15 cellular contexts compared by ENCODE assay signal in genomic region chr10:125016611-125017202, GRCh38.
DNase-seq lines count a peak whose midpoint lies in the region; ATAC-seq, FAIRE-seq and TF ChIP-seq lines count a peak whose summit lies in the region.
"Had no signal": no experiment of that assay in that cellular context is flagged by ENCODE, and none has a peak within 500 bp of the region (broad histone marks: within the 10 kb centered on the region; RNA-seq: fewer than 3 reads in every experiment).

No MANE protein-coding gene starts in this region.

- TF ChIP-seq POLR2A in tibial nerve (IDR thresholded peaks at IDR 0.05), result no peak

- H3K36me3 Mint-ChIP-seq in astrocyte (ENCODE audit: low read depth, unreplicated experiment), result peaks cover 27% of the 10 kb centered on the region
- peaks cover 11% of the 10 kb centered on the region for H3K36me3 Mint-ChIP-seq in glutamatergic neuron (ENCODE audit: unreplicated experiment)
- H3K36me3 Mint-ChIP-seq in neural progenitor cell, result peaks cover 40% of the 10 kb centered on the region

- H3K27ac Mint-ChIP-seq in astrocyte (ENCODE audit: unreplicated experiment), result peak overlapping the region; percentile 3
- H3K27ac Mint-ChIP-seq in glutamatergic neuron (ENCODE audit: unreplicated experiment), result peak overlapping the region; percentile 45
- peak overlapping the region; percentile 85 for H3K27ac Mint-ChIP-seq in neural progenitor cell

- H4K20me1 ChIP-seq in astrocyte (ENCODE audit: insufficient read depth, low read length) (peaks cover 100% of the 10 kb centered on the region), neural progenitor cell (ENCODE audit: low read depth) (peaks cover 57% of the 10 kb centered on the region), Karpas-422 (ENCODE audit: insufficient read depth, low read depth, low read length) (no peaks in the 10 kb centered on the region)

- H3K4ac ChIP-seq in neuronal stem cell (ENCODE audit: low read length), result no peak overlapping the region

- H3K18ac ChIP-seq in neuronal stem cell (ENCODE audit: low read length), result no peak overlapping the region

- H3K4me2 ChIP-seq in astrocyte (ENCODE audit: low read length) (no peak overlapping the region), neural progenitor cell (no peak overlapping the region), neuronal stem cell (ENCODE audit: insufficient read depth, low read length, poor library complexity, severe bottlenecking) (no peak overlapping the region), Karpas-422 (ENCODE audit: low read depth, low read length, poor library complexity, severe bottlenecking) (no peak overlapping the region)

- H3K27me3 Mint-ChIP-seq in astrocyte (ENCODE audit: low read depth, unreplicated experiment) (no peaks in the 10 kb centered on the region), glutamatergic neuron (ENCODE audit: unreplicated experiment) (peaks cover 17% of the 10 kb centered on the region), neural progenitor cell (ENCODE audit: insufficient read depth, low read depth) (peaks cover 6% of the 10 kb centered on the region)

- H3K4me1 Mint-ChIP-seq in astrocyte (ENCODE audit: low read depth, unreplicated experiment) (peaks cover 3% of the 10 kb centered on the region), glutamatergic neuron (ENCODE audit: low read depth, unreplicated experiment) (peaks cover 30% of the 10 kb centered on the region), neural progenitor cell (peaks cover 23% of the 10 kb centered on the region)

- H3K27ac ChIP-seq in astrocyte (ENCODE audit: low read depth, low read length) (no peak overlapping the region), neural progenitor cell (no peak overlapping the region), tibial nerve (peak overlapping the region; percentile 51 to 88 (median 78)), neuronal stem cell (replicated peaks; ENCODE audit: low read length) (no peak overlapping the region), Karpas-422 (ENCODE audit: low read length) (no peak overlapping the region)

- no peak overlapping the region for H3K23ac ChIP-seq in neuronal stem cell (ENCODE audit: low read depth, low read length, poor library complexity)

- no peak overlapping the region for H4K91ac ChIP-seq in neuronal stem cell (ENCODE audit: low read depth, low read length, poor library complexity)

- no peak overlapping the region for H2BK12ac ChIP-seq in neuronal stem cell (ENCODE audit: low read length)

- H2BK120ac ChIP-seq in neuronal stem cell (ENCODE audit: low read depth, low read length), result no peak overlapping the region

- H3K4me3 Mint-ChIP-seq in astrocyte (ENCODE audit: unreplicated experiment), result peak overlapping the region; percentile 50
- no peak overlapping the region for H3K4me3 Mint-ChIP-seq in glutamatergic neuron (ENCODE audit: unreplicated experiment)
- peak overlapping the region; percentile 24 for H3K4me3 Mint-ChIP-seq in neural progenitor cell

- no peak for TF ChIP-seq CTCF in astrocyte (IDR thresholded peaks at IDR 0.05; ENCODE audit: insufficient read depth, low read depth, low read length)
- TF ChIP-seq CTCF in glutamatergic neuron (IDR thresholded peaks at IDR 0.05; ENCODE audit: partially characterized antibody, unreplicated experiment), result no peak
- no peak for TF ChIP-seq CTCF in neural progenitor cell (IDR thresholded peaks at IDR 0.05)
- peak in 1 of 5 experiments; percentile 8 for TF ChIP-seq CTCF in tibial nerve (IDR thresholded peaks at IDR 0.05)

- no peaks in the 10 kb centered on the region for H3F3A ChIP-seq in neural progenitor cell (ENCODE audit: low read depth)

- DNase-seq in astrocyte (ENCODE audit: low read depth), result no peak
- no peak for DNase-seq in glutamatergic neuron
- no peak for DNase-seq in neural progenitor cell (ENCODE audit: low spot score)
- peak; percentile 66 to 74 for DNase-seq in tibial nerve (ENCODE audit: low spot score in 2 of 2)
- DNase-seq in neuronal stem cell (ENCODE audit: low spot score), result no peak
- DNase-seq in HT-29 (ENCODE audit: low spot score), result no peak
- DNase-seq in Karpas-422, result no peak
- DNase-seq: Calu3, erythroblast, NCI-H2171, RPMI8226 had no signal

- no peak for FAIRE-seq in astrocyte (lab: Jason Lieb, UNC)
- FAIRE-seq: H1, keratinocyte, TTC549 had no signal

- H3K27me3 ChIP-seq in astrocyte (ENCODE audit: insufficient read depth, low read length) (no peaks in the 10 kb centered on the region), neural progenitor cell (no peaks in the 10 kb centered on the region), tibial nerve (no peaks in the 10 kb centered on the region), neuronal stem cell (ENCODE audit: control insufficient read depth in 3 of 3, insufficient read depth in 3 of 3, low read depth in 1 of 3, low read length in 3 of 3) (no peaks in the 10 kb centered on the region), Karpas-422 (ENCODE audit: low read length) (no peaks in the 10 kb centered on the region)

- no peak overlapping the region for H2BK15ac ChIP-seq in neuronal stem cell (ENCODE audit: low read length)

- no peaks in the 10 kb centered on the region for H3K9me3 ChIP-seq in astrocyte (ENCODE audit: insufficient read depth, low read depth, low read length)
- H3K9me3 ChIP-seq in neural progenitor cell (ENCODE audit: low read depth), result peaks cover 6% of the 10 kb centered on the region
- no peaks in the 10 kb centered on the region for H3K9me3 ChIP-seq in tibial nerve
- peaks cover 19 to 27% of the 10 kb centered on the region in 2 donors for H3K9me3 ChIP-seq in neuronal stem cell (replicated peaks in 1 of 2; ENCODE audit: control insufficient read depth in 2 of 2, insufficient read depth in 1 of 2, low read depth in 1 of 2, low read length in 2 of 2)
- no peaks in the 10 kb centered on the region for H3K9me3 ChIP-seq in Karpas-422 (ENCODE audit: low read length)

- 9 to 15% methylated on average over 14 of the region's 14 CpGs for WGBS in tibial nerve, 2 donors
- no CpG with 5 or more reads among the region's 14 CpGs for WGBS in neuronal stem cell (ENCODE audit: extremely low coverage in 2 of 2, insufficient read length in 2 of 2, insufficient replicate concordance in 1 of 2), 2 donors

- H4K8ac ChIP-seq in neuronal stem cell (ENCODE audit: low read depth, low read length), result no peak overlapping the region

- H2AK5ac ChIP-seq in neuronal stem cell (ENCODE audit: low read depth, low read length), result no peak overlapping the region

- H3K79me1 ChIP-seq in neuronal stem cell (ENCODE audit: low read depth, low read length), result peaks cover 32% of the 10 kb centered on the region

- H3K9ac ChIP-seq in astrocyte (ENCODE audit: low read length) (no peak overlapping the region), neural progenitor cell (no peak overlapping the region), neuronal stem cell (ENCODE audit: low read depth, low read length, poor library complexity) (no peak overlapping the region), Karpas-422 (ENCODE audit: low read length) (no peak overlapping the region)

- H3K14ac ChIP-seq in neuronal stem cell (ENCODE audit: low read length), result no peak overlapping the region

- H2AFZ ChIP-seq in astrocyte (ENCODE audit: low read depth, low read length) (no peak overlapping the region), neural progenitor cell (replicated peaks) (no peak overlapping the region), neuronal stem cell (ENCODE audit: low read length) (no peak overlapping the region), Karpas-422 (ENCODE audit: low read length) (no peak overlapping the region)

- H3K36me3 ChIP-seq in astrocyte (ENCODE audit: insufficient read depth, low read length), result no peaks in the 10 kb centered on the region
- no peaks in the 10 kb centered on the region for H3K36me3 ChIP-seq in neural progenitor cell
- H3K36me3 ChIP-seq in tibial nerve, result no peaks in the 10 kb centered on the region
- H3K36me3 ChIP-seq in neuronal stem cell (replicated peaks in 1 of 2; ENCODE audit: control insufficient read depth in 2 of 2, insufficient read depth in 2 of 2, low read length in 2 of 2), result peaks cover 16 to 72% of the 10 kb centered on the region in 2 donors
- H3K36me3 ChIP-seq in Karpas-422 (ENCODE audit: insufficient read depth, low read length), result no peaks in the 10 kb centered on the region

- no peak overlapping the region for H2BK5ac ChIP-seq in neuronal stem cell (ENCODE audit: low read length)

- H3K4me3 ChIP-seq in astrocyte (ENCODE audit: insufficient read depth, low read depth, low read length), result no peak overlapping the region
- H3K4me3 ChIP-seq in neural progenitor cell, result no peak overlapping the region
- no peak overlapping the region for H3K4me3 ChIP-seq in tibial nerve
- no peak overlapping the region for H3K4me3 ChIP-seq in neuronal stem cell (ENCODE audit: low read length in 2 of 2)
- no peak overlapping the region for H3K4me3 ChIP-seq in Karpas-422 (ENCODE audit: low read length)

- ATAC-seq in HG02840 (IDR thresholded peaks at IDR 0.05; ENCODE audit: low FRiP score, unreplicated experiment), result no peak

- no peaks in the 10 kb centered on the region for H3K4me1 ChIP-seq in astrocyte (ENCODE audit: insufficient read depth, low read length)
- H3K4me1 ChIP-seq in neural progenitor cell, result peaks cover 8% of the 10 kb centered on the region
- H3K4me1 ChIP-seq in tibial nerve, result peaks cover 3 to 62% (median 41%) of the 10 kb centered on the region in 4 donors
- peaks cover 0 to 4% of the 10 kb centered on the region in 2 donors for H3K4me1 ChIP-seq in neuronal stem cell (ENCODE audit: control insufficient read depth in 2 of 2, insufficient read depth in 1 of 2, low read depth in 1 of 2, low read length in 2 of 2)
- no peaks in the 10 kb centered on the region for H3K4me1 ChIP-seq in Karpas-422 (ENCODE audit: low read length)

- TF ChIP-seq EP300 in tibial nerve (IDR thresholded peaks at IDR 0.05), result peak; percentile 76 to 78

- H3K79me2 ChIP-seq in astrocyte (ENCODE audit: insufficient read depth, low read length) (peaks cover 92% of the 10 kb centered on the region), neural progenitor cell (ENCODE audit: low read depth) (peaks cover 93% of the 10 kb centered on the region), Karpas-422 (ENCODE audit: low read length) (no peaks in the 10 kb centered on the region)

- no peaks in the 10 kb centered on the region for H3K9me2 ChIP-seq in Karpas-422 (replicated peaks; ENCODE audit: insufficient read depth, low read length)

- no peaks in the 10 kb centered on the region for H3K9me3 Mint-ChIP-seq in astrocyte (ENCODE audit: unreplicated experiment)
- H3K9me3 Mint-ChIP-seq in glutamatergic neuron (ENCODE audit: unreplicated experiment), result peaks cover 32% of the 10 kb centered on the region
- H3K9me3 Mint-ChIP-seq in neural progenitor cell, result peaks cover 19% of the 10 kb centered on the region

Comparison
In these comparisons a context has a peak if more than half of its experiments do, and no peak if none do; other contexts are left out.
1. DNase-seq: peak in tibial nerve (2 of 2); none in astrocyte (single experiment), glutamatergic neuron (single experiment), neural progenitor cell (single experiment), neuronal stem cell (single experiment), HT-29 (single experiment) and Karpas-422 (single experiment).
2. H3K27ac ChIP-seq: peak in tibial nerve (4 of 4); none in astrocyte (single experiment), neural progenitor cell (single experiment), neuronal stem cell (single experiment) and Karpas-422 (single experiment).
3. H3K27ac Mint-ChIP-seq: peak in every context shown above with its lines; median percentile 85 in neural progenitor cell; 45 in glutamatergic neuron; 3 in astrocyte.